Comparison of ENCODE assay signal across 8 cellular contexts in genomic region chr3:111717601-111718000, GRCh38. TPM values are rescaled to one million over a fixed set of nuclear protein-coding genes. Genes with fewer than 3 reads are reported as not detected.
DNase-seq lines count a peak whose midpoint lies in the region; ATAC-seq, FAIRE-seq and TF ChIP-seq lines count a peak whose summit lies in the region.

No MANE protein-coding gene starts in this region.

- no peak overlapping the region for H3K56ac ChIP-seq in H1 (replicated peaks; ENCODE audit: insufficient read length, low read depth, low read length)

- POLR2A ChIA-PET in activated CD8-positive, alpha-beta T cell treated with anti-CD3 and anti-CD28 coated beads, Interleukin-2, amount 10 ng/mL, durations not matched to agents 7 days and 5 days (lab: Charles Lee) = interaction anchor here (0.8 to 1.0 kb wide), 3 partner anchors 250 to 261 kb away, joined by 3 read pairs; partner anchors contain the start of gene ABHD10
- POLR2A ChIA-PET in H1 (lab: Charles Lee; ENCODE audit: partially characterized antibody) = interaction anchor here (0.6 to 1.3 kb wide), 4 partner anchors 143 to 283 kb away, joined by 3 to 4 read pairs (median 3); partner anchors contain the start of gene ABHD10

- no peak overlapping the region for H2BK5ac ChIP-seq in H1 (ENCODE audit: low read depth, low read length)

- no peaks in the 10 kb centered on the region for H3K9me3 ChIP-seq in H1 (ENCODE audit: insufficient read depth in 2 of 2, low read depth in 1 of 2, low read length in 1 of 2)

- peak; percentile 99 to 100 for TF ChIP-seq RAD21 in H1 (IDR thresholded peaks at IDR 0.05 in 1 of 2, conservative IDR thresholded peaks at IDR 0.05 in 1 of 2; ENCODE audit: low read depth in 2 of 2, low read length in 2 of 2)

- H3K4me3 ChIP-seq in HL-60 (replicated peaks; ENCODE audit: insufficient read depth, low read length) (no peak overlapping the region), H1 (ENCODE audit: extremely low read depth in 1 of 4, insufficient read depth in 2 of 4, low read depth in 3 of 4, low read length in 4 of 4) (no peak overlapping the region)

- no peak overlapping the region for H2BK20ac ChIP-seq in H1 (ENCODE audit: low read length)

- H2AK5ac ChIP-seq in H1 (ENCODE audit: low read depth, low read length) = no peak overlapping the region

- H2BK120ac ChIP-seq in H1 (replicated peaks; ENCODE audit: low read depth, low read length) = no peak overlapping the region

- no peaks in the 10 kb centered on the region for H3K4me1 ChIP-seq in H1 (replicated peaks in 1 of 4; ENCODE audit: control insufficient read depth in 3 of 4, insufficient read depth in 4 of 4, low read length in 3 of 4)

- H4K8ac ChIP-seq in H1 (ENCODE audit: extremely low read depth, insufficient read depth, low read length) = no peak overlapping the region

- H3K79me1 ChIP-seq in H1 (ENCODE audit: low read depth, low read length) = no peaks in the 10 kb centered on the region

- H3K27me3 ChIP-seq in HL-60 (ENCODE audit: insufficient read depth, poor library complexity, severe bottlenecking) (no peaks in the 10 kb centered on the region), H1 (replicated peaks in 1 of 4; ENCODE audit: control insufficient read depth in 3 of 4, extremely low read depth in 1 of 4, insufficient read depth in 3 of 4, low read length in 3 of 4) (no peaks in the 10 kb centered on the region)

- no peak overlapping the region for H3K14ac ChIP-seq in H1 (ENCODE audit: insufficient read length)

- no peak for TF ChIP-seq POLR2A in H1 (IDR thresholded peaks at IDR 0.05; ENCODE audit: control extremely low read depth in 1 of 2, low read depth in 2 of 2, low read length in 2 of 2)

- FAIRE-seq in D721Med (lab: Jason Lieb, UNC) (peak; percentile 90), H1 (lab: Jason Lieb, UNC) (peak; percentile 96)

- H2AFZ ChIP-seq in H1 (ENCODE audit: low read length) = no peak overlapping the region

- H3K4me1 Mint-ChIP-seq in activated CD8-positive, alpha-beta T cell treated with anti-CD3 and anti-CD28 coated beads, Interleukin-2, amount 10 ng/mL, durations not matched to agents 7 days and 5 days (ENCODE audit: low read depth) = peaks cover 6% of the 10 kb centered on the region

- no peak overlapping the region for H2BK15ac ChIP-seq in H1 (ENCODE audit: low read length)

- CTCF ChIA-PET in activated CD8-positive, alpha-beta T cell treated with anti-CD3 and anti-CD28 coated beads, Interleukin-2, amount 10 ng/mL, durations not matched to agents 7 days and 5 days (lab: Charles Lee) = interaction anchor here (0.6 to 6.6 kb wide), 35 partner anchors 7 to 403 kb away, joined by 3 to 234 read pairs (median 5); partner anchors contain the start of genes ABHD10 and PHLDB2
- CTCF ChIA-PET in H1 (lab: Charles Lee; ENCODE audit: partially characterized antibody) = interaction anchor here (0.5 to 12.5 kb wide), 74 partner anchors 8 to 761 kb away, joined by 3 to 258 read pairs (median 4); partner anchors contain the start of genes ABHD10 and PHLDB2

- no peaks in the 10 kb centered on the region for H4K20me1 ChIP-seq in H1 (replicated peaks in 1 of 2; ENCODE audit: control insufficient read depth in 1 of 2, insufficient read depth in 2 of 2, low read length in 2 of 2)

- H3K18ac ChIP-seq in H1 (ENCODE audit: extremely low read depth, low read length) = no peak overlapping the region

- peaks cover 47% of the 10 kb centered on the region for H3K36me3 Mint-ChIP-seq in activated CD8-positive, alpha-beta T cell treated with anti-CD3 and anti-CD28 coated beads, Interleukin-2, amount 10 ng/mL, durations not matched to agents 7 days and 5 days (ENCODE audit: low read depth)

- no peak overlapping the region for H3K23ac ChIP-seq in H1 (ENCODE audit: insufficient read length)

- peak; percentile 94 for ATAC-seq in GM21367 (IDR thresholded peaks at IDR 0.05; ENCODE audit: unreplicated experiment)
- ATAC-seq in activated CD8-positive, alpha-beta T cell treated with anti-CD3 and anti-CD28 coated beads, Interleukin-2, amount 10 ng/mL, durations not matched to agents 7 days and 5 days = peak; percentile 91

- H3K27ac ChIP-seq in HL-60 (replicated peaks) (no peak overlapping the region), H1 (ENCODE audit: low read depth, low read length) (no peak overlapping the region)

- H3K79me2 ChIP-seq in H1 (ENCODE audit: control insufficient read depth in 1 of 2, insufficient read depth in 2 of 2, low read length in 2 of 2) = no peaks in the 10 kb centered on the region

- TF ChIP-seq CTCF in D721Med (IDR thresholded peaks at IDR 0.05; ENCODE audit: insufficient read depth, missing control alignments) (peak; percentile 89), HL-60 (IDR thresholded peaks at IDR 0.05; ENCODE audit: insufficient read depth, low read length) (peak; percentile 88), H1 (IDR thresholded peaks at IDR 0.05; ENCODE audit: control extremely low read depth in 1 of 3, insufficient read depth in 1 of 3, low read depth in 1 of 3, low read length in 3 of 3) (peak; percentile 60 to 98 (median 94))

- no peak overlapping the region for H3K9ac ChIP-seq in H1 (replicated peaks in 1 of 4; ENCODE audit: extremely low read depth in 1 of 4, low read depth in 3 of 4, low read length in 3 of 4)

- H3K4me2 ChIP-seq in H1 (ENCODE audit: insufficient read depth in 1 of 2, low read depth in 2 of 2, low read length in 2 of 2) = no peak overlapping the region

- H3K27ac Mint-ChIP-seq in activated CD8-positive, alpha-beta T cell treated with anti-CD3 and anti-CD28 coated beads, Interleukin-2, amount 10 ng/mL, durations not matched to agents 7 days and 5 days = peak overlapping the region; percentile 27

- DNase-seq in D721Med (ENCODE audit: insufficient read length, low spot score) = peak; percentile 66
- peak; percentile 45 to 60 for DNase-seq in HL-60 (ENCODE audit: low read depth in 1 of 2, low spot score in 1 of 2)
- DNase-seq in NCI-H82 treated with DMSO at 0.1 percent for 48 hours (lab: John Stamatoyannopoulos, UW; ENCODE audit: unreplicated experiment) = peak; percentile 84
- peak; percentile 79 for DNase-seq in activated CD8-positive, alpha-beta T cell treated with anti-CD3 and anti-CD28 coated beads, Interleukin-2, amount 10 ng/mL, durations not matched to agents 7 days and 5 days
- DNase-seq in H1 (ENCODE audit: low read depth in 1 of 2, low spot score in 2 of 2) = peak; percentile 57 to 59
- DNase-seq in midbrain (lab: John Stamatoyannopoulos, UW) = peak; percentile 82
- peak; percentile 68 for DNase-seq in stimulated activated CD8-positive, alpha-beta memory T cell treated with anti-CD3 and anti-CD28 coated beads, Interleukin-4, amount 100 ng/mL, for 48 hours

- H3K4me3 Mint-ChIP-seq in activated CD8-positive, alpha-beta T cell treated with anti-CD3 and anti-CD28 coated beads, Interleukin-2, amount 10 ng/mL, durations not matched to agents 7 days and 5 days = no peak overlapping the region

- 15% methylated on average over 2 of the region's 2 CpGs; no CpG with 5 or more reads in 1 of the 2 experiments for WGBS in H1 (ENCODE audit: extremely low coverage in 1 of 2, insufficient coverage in 1 of 2, insufficient read length in 1 of 2, insufficient replicate concordance in 2 of 2, low coverage in 1 of 2, low lambda C conversion rate in 2 of 2, missing lambda C conversion rate in 1 of 2), 2 experiments

- no peak overlapping the region for H2BK12ac ChIP-seq in H1 (ENCODE audit: low read depth, low read length)

- H4K5ac ChIP-seq in H1 (ENCODE audit: insufficient read length, low read depth, low read length) = no peak overlapping the region

- H3K9me3 Mint-ChIP-seq in activated CD8-positive, alpha-beta T cell treated with anti-CD3 and anti-CD28 coated beads, Interleukin-2, amount 10 ng/mL, durations not matched to agents 7 days and 5 days (ENCODE audit: insufficient read depth) = no peaks in the 10 kb centered on the region

- no peak for TF ChIP-seq EP300 in H1 (IDR thresholded peaks at IDR 0.05; ENCODE audit: borderline replicate concordance in 1 of 2, low read depth in 2 of 2, low read length in 2 of 2)

- H3K4ac ChIP-seq in H1 (replicated peaks; ENCODE audit: insufficient read length, low read depth, low read length) = no peak overlapping the region

- H3K36me3 ChIP-seq in H1 (ENCODE audit: control insufficient read depth in 2 of 4, insufficient read depth in 4 of 4, low read length in 3 of 4) = no peaks in the 10 kb centered on the region

- H3K23me2 ChIP-seq in H1 (ENCODE audit: low read depth, low read length) = no peaks in the 10 kb centered on the region

- no peaks in the 10 kb centered on the region for H3K27me3 Mint-ChIP-seq in activated CD8-positive, alpha-beta T cell treated with anti-CD3 and anti-CD28 coated beads, Interleukin-2, amount 10 ng/mL, durations not matched to agents 7 days and 5 days (ENCODE audit: low read depth)

- no peak overlapping the region for H4K91ac ChIP-seq in H1 (replicated peaks; ENCODE audit: insufficient read length, low read length)

TF ChIP-seq in H1, 55 proteins besides CTCF, POLR2A, EP300 and RAD21 (continues in another document):
- TF ChIP-seq MAFK (IDR thresholded peaks at IDR 0.05; ENCODE audit: low read depth, low read length) (0 out of 2 replicates have a peak, but pooled peaks have one; percentile 26), CBX8 (IDR thresholded peaks at IDR 0.05; ENCODE audit: borderline replicate concordance, low read depth, low read length) (no peak), CHD1 (IDR thresholded peaks at IDR 0.05; ENCODE audit: low read depth, low read length) (no peak), ASH2L (IDR thresholded peaks at IDR 0.05; ENCODE audit: low read length) (no peak), SIRT6 (IDR thresholded peaks at IDR 0.05; ENCODE audit: low read length) (no peak), YY1 (IDR thresholded peaks at IDR 0.05; ENCODE audit: low read depth, low read length) (peak; percentile 62; the same call in 1 of the 2 replicates), JUND (IDR thresholded peaks at IDR 0.05; ENCODE audit: low read length) (0 out of 2 replicates have a peak, but pooled peaks have one; percentile 53), KDM5A (IDR thresholded peaks at IDR 0.05; ENCODE audit: low read length) (no peak), SP4 (IDR thresholded peaks at IDR 0.05; ENCODE audit: low read length) (no peak)

RNA-seq across cellular contexts. Expression of gene PLCXD2, which starts 43.1 kb away (rescaled TPM):
- total RNA-seq in activated CD8-positive, alpha-beta T cell treated with anti-CD3 and anti-CD28 coated beads, Interleukin-2, amount 10 ng/mL, durations not matched to agents 7 days and 5 days = 10 to 100 TPM; 14.5 to 16.2 TPM
- total RNA-seq in H1 (2021; fragmentation: NEBNext Ultra II Directional; extraction: Animal tissue kit (Norgen Biotek cat#: 25700)) = 1.9 and 2.3 TPM in 2 replicates
- polyA plus RNA-seq in H1 (2011; rRNA removed) = 0.58 and 0.73 TPM in 2 replicates
- 0.65 TPM for polyA plus RNA-seq in H1 (2011; cell fraction: cytosol; rRNA removed)
- 1.1 TPM for polyA plus RNA-seq in H1 (2011; cell fraction: nucleus; rRNA removed)
- polyA plus RNA-seq in H1 (2012, experiment 1 of 2) = 0.61 to 1.3 TPM (median 0.75 TPM) in 4 replicates
- 0.04 TPM for polyA plus RNA-seq in H1 (2012, experiment 2 of 2)
- polyA plus RNA-seq in H1 (2013, experiment 1 of 2) = 0.85 TPM
- 0.79 TPM for polyA plus RNA-seq in H1 (2013, experiment 2 of 2)
- 3.8 and 4.1 TPM in 2 replicates for polyA minus RNA-seq in H1 (2011; rRNA and poly(A)+ RNA removed)
- 1.2 TPM for polyA minus RNA-seq in H1 (2011; cell fraction: cytosol; rRNA and poly(A)+ RNA removed)
- 4.9 TPM for polyA minus RNA-seq in H1 (2011; cell fraction: nucleus; rRNA and poly(A)+ RNA removed)
